ENCODE assay signal across 17 cellular contexts in the genomic region with DNA sequence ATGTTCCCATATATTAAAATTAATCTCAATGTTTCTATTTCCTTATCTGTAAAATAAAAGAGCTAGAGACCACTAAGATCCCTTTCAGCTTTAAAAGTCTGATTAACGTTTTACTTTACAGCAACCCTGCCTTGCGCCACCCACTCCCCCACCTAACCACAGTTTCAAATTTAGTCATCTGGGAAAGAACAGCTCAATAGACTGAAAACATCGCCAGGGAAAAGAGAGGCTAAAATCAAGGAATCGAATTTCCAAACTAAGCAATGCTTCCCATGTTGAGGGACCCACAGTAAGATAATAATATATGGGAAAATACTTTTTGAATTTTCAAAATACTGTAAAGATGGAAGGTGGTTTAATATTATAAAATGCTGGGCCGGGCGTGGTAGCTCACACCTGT. TPM values are rescaled to one million over a fixed set of nuclear protein-coding genes. Genes with fewer than 3 reads are reported as not detected.
DNase-seq lines count a peak whose midpoint lies in the region; ATAC-seq and TF ChIP-seq lines count a peak whose summit lies in the region.
"Had no signal": no experiment of that assay in that cellular context is flagged by ENCODE, and none has a peak within 500 bp of the region (broad histone marks: within the 10 kb centered on the region; RNA-seq: fewer than 3 reads in every experiment).

No MANE protein-coding gene starts in this region.

- H3K36me3 ChIP-seq in mucosa of descending colon (ENCODE audit: low read depth): no peaks in the 10 kb centered on the region

- CTCF ChIA-PET in activated CD8-positive, alpha-beta T cell treated with anti-CD3 and anti-CD28 coated beads for 36 hours (lab: Charles Lee): interaction anchor here (0.6 to 4.8 kb wide), 8 partner anchors 11 to 772 kb away, joined by 3 to 43 read pairs (median 4); a partner anchor contains a TSS
- CTCF ChIA-PET in activated CD8-positive, alpha-beta T cell treated with anti-CD3 and anti-CD28 coated beads, Interleukin-2, amount 10 ng/mL, durations not matched to agents 7 days and 5 days (lab: Charles Lee): interaction anchor here (0.5 to 4.3 kb wide), 4 partner anchors 13 to 771 kb away, joined by 3 to 36 read pairs (median 4); a partner anchor contains a TSS

- H3K27me3 Mint-ChIP-seq in activated CD8-positive, alpha-beta T cell treated with anti-CD3 and anti-CD28 coated beads for 36 hours: peaks cover 10% of the 10 kb centered on the region
- peaks cover 8% of the 10 kb centered on the region for H3K27me3 Mint-ChIP-seq in activated CD8-positive, alpha-beta T cell treated with anti-CD3 and anti-CD28 coated beads, Interleukin-2, amount 10 ng/mL, durations not matched to agents 7 days and 5 days (ENCODE audit: low read depth)
- peaks cover 13% of the 10 kb centered on the region for H3K27me3 Mint-ChIP-seq in activated naive CD8-positive, alpha-beta T cell treated with anti-CD3 and anti-CD28 coated beads, Interleukin-2, amount 50 U/mL, for 24 hours

- H3K9me3 ChIP-seq in mucosa of descending colon: no peaks in the 10 kb centered on the region

- peak; percentile 56 for DNase-seq in activated CD8-positive, alpha-beta T cell treated with anti-CD3 and anti-CD28 coated beads for 36 hours
- no peak for DNase-seq in activated CD8-positive, alpha-beta T cell treated with anti-CD3 and anti-CD28 coated beads, Interleukin-2, amount 10 ng/mL, durations not matched to agents 7 days and 5 days
- DNase-seq in activated naive CD8-positive, alpha-beta T cell treated with anti-CD3 and anti-CD28 coated beads, Interleukin-2, amount 50 U/mL, for 24 hours: peak; percentile 18
- DNase-seq in stimulated activated naive CD8-positive, alpha-beta T cell treated with anti-CD3 and anti-CD28 coated beads, Interleukin-15, Interleukin-2, amounts not matched to agents 100 U/mL and 50 U/mL, for 24 hours: peak; percentile 25
- no peak for DNase-seq in GM13976 (ENCODE audit: low spot score)
- DNase-seq in mucosa of descending colon: no peak
- DNase-seq: AML-193; CD4-positive, CD25-positive, alpha-beta regulatory T cell; DMS79 treated with DMSO at 0.1 percent for 48 hours; H9; NCI-H1930; NCI-H2171; NCI-H82 had no signal

- intact Hi-C loops in activated CD8-positive, alpha-beta T cell treated with anti-CD3 and anti-CD28 coated beads for 36 hours (cut with micrococcal nuclease): no loop called here
- intact Hi-C loops in mucosa of descending colon (cut with DNase I, micrococcal nuclease): loop anchor here in 1 of 2 donors (10.0 kb wide), 1 partner anchor 1212 kb away; no protein-coding TSS in a partner anchor

- POLR2A ChIA-PET in activated CD8-positive, alpha-beta T cell treated with anti-CD3 and anti-CD28 coated beads for 36 hours (lab: Charles Lee): interaction anchor here (0.9 kb wide), 1 partner anchor 11 kb away, joined by 3 read pairs; no protein-coding TSS in a partner anchor
- POLR2A ChIA-PET in activated CD8-positive, alpha-beta T cell treated with anti-CD3 and anti-CD28 coated beads, Interleukin-2, amount 10 ng/mL, durations not matched to agents 7 days and 5 days (lab: Charles Lee): no interaction called here

- H3K4me1 Mint-ChIP-seq in activated CD8-positive, alpha-beta T cell treated with anti-CD3 and anti-CD28 coated beads for 36 hours (ENCODE audit: low read depth): peaks cover 7% of the 10 kb centered on the region
- peaks cover 5% of the 10 kb centered on the region for H3K4me1 Mint-ChIP-seq in activated CD8-positive, alpha-beta T cell treated with anti-CD3 and anti-CD28 coated beads, Interleukin-2, amount 10 ng/mL, durations not matched to agents 7 days and 5 days (ENCODE audit: low read depth)
- peaks cover 9% of the 10 kb centered on the region for H3K4me1 Mint-ChIP-seq in activated naive CD8-positive, alpha-beta T cell treated with anti-CD3 and anti-CD28 coated beads, Interleukin-2, amount 50 U/mL, for 24 hours
- H3K4me1 Mint-ChIP-seq: H9 had no signal

- H3K4me3 Mint-ChIP-seq in activated CD8-positive, alpha-beta T cell treated with anti-CD3 and anti-CD28 coated beads for 36 hours: no peak overlapping the region
- no peak overlapping the region for H3K4me3 Mint-ChIP-seq in activated CD8-positive, alpha-beta T cell treated with anti-CD3 and anti-CD28 coated beads, Interleukin-2, amount 10 ng/mL, durations not matched to agents 7 days and 5 days
- H3K4me3 Mint-ChIP-seq in activated naive CD8-positive, alpha-beta T cell treated with anti-CD3 and anti-CD28 coated beads, Interleukin-2, amount 50 U/mL, for 24 hours: no peak overlapping the region
- H3K4me3 Mint-ChIP-seq: CD4-positive, CD25-positive, alpha-beta regulatory T cell; H9 had no signal

- peak; percentile 53 for ATAC-seq in activated CD8-positive, alpha-beta T cell treated with anti-CD3 and anti-CD28 coated beads for 36 hours
- ATAC-seq in activated CD8-positive, alpha-beta T cell treated with anti-CD3 and anti-CD28 coated beads, Interleukin-2, amount 10 ng/mL, durations not matched to agents 7 days and 5 days: no peak
- ATAC-seq in HG02884 (IDR thresholded peaks at IDR 0.05; ENCODE audit: unreplicated experiment) (peak; percentile 30), HG03439 (IDR thresholded peaks at IDR 0.05; ENCODE audit: unreplicated experiment) (no peak), mucosa of descending colon (no peak)
- peak; percentile 45 for ATAC-seq in activated naive CD8-positive, alpha-beta T cell treated with anti-CD3 and anti-CD28 coated beads, Interleukin-2, amount 50 U/mL, for 24 hours
- ATAC-seq in stimulated activated naive CD8-positive, alpha-beta T cell treated with anti-CD3 and anti-CD28 coated beads, Interleukin-15, Interleukin-2, amounts not matched to agents 100 U/mL and 50 U/mL, for 24 hours: peak; percentile 49

- no peak overlapping the region for H3K27ac Mint-ChIP-seq in activated CD8-positive, alpha-beta T cell treated with anti-CD3 and anti-CD28 coated beads for 36 hours
- no peak overlapping the region for H3K27ac Mint-ChIP-seq in activated CD8-positive, alpha-beta T cell treated with anti-CD3 and anti-CD28 coated beads, Interleukin-2, amount 10 ng/mL, durations not matched to agents 7 days and 5 days
- H3K27ac Mint-ChIP-seq in activated naive CD8-positive, alpha-beta T cell treated with anti-CD3 and anti-CD28 coated beads, Interleukin-2, amount 50 U/mL, for 24 hours: no peak overlapping the region
- H3K27ac Mint-ChIP-seq: CD4-positive, CD25-positive, alpha-beta regulatory T cell; H9 had no signal

- no peaks in the 10 kb centered on the region for H3K36me3 Mint-ChIP-seq in activated CD8-positive, alpha-beta T cell treated with anti-CD3 and anti-CD28 coated beads for 36 hours (ENCODE audit: low read depth)
- no peaks in the 10 kb centered on the region for H3K36me3 Mint-ChIP-seq in activated CD8-positive, alpha-beta T cell treated with anti-CD3 and anti-CD28 coated beads, Interleukin-2, amount 10 ng/mL, durations not matched to agents 7 days and 5 days (ENCODE audit: low read depth)
- peaks cover under 1% of the 10 kb centered on the region for H3K36me3 Mint-ChIP-seq in activated naive CD8-positive, alpha-beta T cell treated with anti-CD3 and anti-CD28 coated beads, Interleukin-2, amount 50 U/mL, for 24 hours (ENCODE audit: low read depth)

- H3K4me1 ChIP-seq in mucosa of descending colon (ENCODE audit: low read depth): no peaks in the 10 kb centered on the region

- in situ Hi-C loops in GM13976 (cut with MboI; ENCODE audit: low sequenced_read_pairs, unreplicated experiment): loop anchor here (10.0 to 25.0 kb wide), 2 partner anchors 762 to 1214 kb away; no protein-coding TSS in a partner anchor

- H3K4me3 ChIP-seq in mucosa of descending colon: no peak overlapping the region

- TF ChIP-seq CTCF in activated CD8-positive, alpha-beta T cell treated with anti-CD3 and anti-CD28 coated beads for 36 hours (IDR thresholded peaks at IDR 0.05): no peak
- no peak for TF ChIP-seq CTCF in GM13976 (IDR thresholded peaks at IDR 0.05; ENCODE audit: borderline replicate concordance, control extremely low read depth, extremely low read depth, insufficient read depth, missing control alignments)
- TF ChIP-seq CTCF in mucosa of descending colon (IDR thresholded peaks at IDR 0.05): no peak

- no peaks in the 10 kb centered on the region for H3K9me3 Mint-ChIP-seq in activated CD8-positive, alpha-beta T cell treated with anti-CD3 and anti-CD28 coated beads for 36 hours
- no peaks in the 10 kb centered on the region for H3K9me3 Mint-ChIP-seq in activated CD8-positive, alpha-beta T cell treated with anti-CD3 and anti-CD28 coated beads, Interleukin-2, amount 10 ng/mL, durations not matched to agents 7 days and 5 days (ENCODE audit: insufficient read depth)
- H3K9me3 Mint-ChIP-seq in activated naive CD8-positive, alpha-beta T cell treated with anti-CD3 and anti-CD28 coated beads, Interleukin-2, amount 50 U/mL, for 24 hours: no peaks in the 10 kb centered on the region
- H3K9me3 Mint-ChIP-seq: CD4-positive, CD25-positive, alpha-beta regulatory T cell; H9 had no signal

RNA-seq across cellular contexts. Expression of a gene that starts 6.6 kb away (rescaled TPM):
- total RNA-seq in activated CD8-positive, alpha-beta T cell treated with anti-CD3 and anti-CD28 coated beads for 36 hours: under 1 TPM in 1 of 2 experiments, not detected in 1; 0.07 TPM
- under 1 TPM in 1 of 2 experiments, not detected in 1; 0.10 TPM for total RNA-seq in activated CD8-positive, alpha-beta T cell treated with anti-CD3 and anti-CD28 coated beads, Interleukin-2, amount 10 ng/mL, durations not matched to agents 7 days and 5 days
- total RNA-seq in mucosa of descending colon: under 1 TPM; 0.06 to 0.29 (median 0.24) TPM
- total RNA-seq: HT1080, NCI-H460 had no signal

RNA-seq across cellular contexts. Expression of a gene that starts 22.9 kb away (rescaled TPM):
- total RNA-seq in activated CD8-positive, alpha-beta T cell treated with anti-CD3 and anti-CD28 coated beads for 36 hours: 10 to 100 TPM; 53.6 to 56.3 TPM
- 10 to 100 TPM; 44.7 to 46.0 TPM for total RNA-seq in activated CD8-positive, alpha-beta T cell treated with anti-CD3 and anti-CD28 coated beads, Interleukin-2, amount 10 ng/mL, durations not matched to agents 7 days and 5 days
- 10 to 100 TPM; 56.5 to 83.3 (median 59.4) TPM for total RNA-seq in mucosa of descending colon

Comparison
In these comparisons a context has a peak if more than half of its experiments do, and no peak if none do; other contexts are left out.
1. ATAC-seq: peak in activated CD8-positive, alpha-beta T cell treated with anti-CD3 and anti-CD28 coated beads for 36 hours (single experiment), HG02884 (single experiment), activated naive CD8-positive, alpha-beta T cell treated with anti-CD3 and anti-CD28 coated beads, Interleukin-2, amount 50 U/mL, for 24 hours (single experiment) and stimulated activated naive CD8-positive, alpha-beta T cell treated with anti-CD3 and anti-CD28 coated beads, Interleukin-15, Interleukin-2, amounts not matched to agents 100 U/mL and 50 U/mL, for 24 hours (single experiment); none in activated CD8-positive, alpha-beta T cell treated with anti-CD3 and anti-CD28 coated beads, Interleukin-2, amount 10 ng/mL, durations not matched to agents 7 days and 5 days (single experiment), HG03439 (single experiment) and mucosa of descending colon (single experiment).
2. DNase-seq: peak in activated CD8-positive, alpha-beta T cell treated with anti-CD3 and anti-CD28 coated beads for 36 hours (single experiment), activated naive CD8-positive, alpha-beta T cell treated with anti-CD3 and anti-CD28 coated beads, Interleukin-2, amount 50 U/mL, for 24 hours (single experiment) and stimulated activated naive CD8-positive, alpha-beta T cell treated with anti-CD3 and anti-CD28 coated beads, Interleukin-15, Interleukin-2, amounts not matched to agents 100 U/mL and 50 U/mL, for 24 hours (single experiment); none in activated CD8-positive, alpha-beta T cell treated with anti-CD3 and anti-CD28 coated beads, Interleukin-2, amount 10 ng/mL, durations not matched to agents 7 days and 5 days (single experiment), GM13976 (single experiment) and mucosa of descending colon (0 of 3).